In genomic region chr6:85551264-85551663, GRCh38 we compare ENCODE assay signal across 1 cellular context.
TF ChIP-seq lines count a peak whose summit lies in the region.

No MANE protein-coding gene starts in this region.

TF ChIP-seq in GM12878, 131 proteins besides CTCF, POLR2A, EP300 and RAD21 (continued from another document):
- no peak for TF ChIP-seq USF1 (IDR thresholded peaks at IDR 0.05; ENCODE audit: borderline replicate concordance, extremely low read length, insufficient read depth, low read depth, low read length)
